Comparison of ENCODE assay signal across 12 cellular contexts in the genomic region with DNA sequence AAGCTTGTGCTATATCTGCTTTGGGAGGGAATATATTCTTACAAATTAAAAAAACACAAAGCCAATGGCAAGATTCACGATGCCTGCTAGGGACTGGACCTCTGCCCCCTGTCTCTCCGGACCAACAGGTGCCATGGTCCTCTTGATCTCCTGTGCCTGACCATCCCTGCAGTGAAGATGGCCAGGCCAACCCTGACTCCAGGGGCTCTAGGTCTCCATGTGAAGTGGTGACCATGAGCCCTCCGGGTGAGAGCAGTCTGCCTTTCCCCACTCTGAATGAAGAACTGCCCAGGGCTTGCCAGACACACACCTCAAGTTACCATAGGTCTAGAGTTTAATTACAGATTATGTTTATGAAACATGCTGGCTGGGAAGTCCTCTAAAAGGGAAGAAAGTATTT. TPM values are rescaled to one million over a fixed set of nuclear protein-coding genes. Genes with fewer than 3 reads are reported as not detected.
DNase-seq lines count a peak whose midpoint lies in the region; ATAC-seq and TF ChIP-seq lines count a peak whose summit lies in the region.
"Had no signal": no experiment of that assay in that cellular context is flagged by ENCODE, and none has a peak within 500 bp of the region (broad histone marks: within the 10 kb centered on the region; RNA-seq: fewer than 3 reads in every experiment).

No MANE protein-coding gene starts in this region.

- no peaks in the 10 kb centered on the region for H3K27me3 Mint-ChIP-seq in CD14-positive monocyte (ENCODE audit: low read depth in 3 of 3)
- no peaks in the 10 kb centered on the region for H3K27me3 Mint-ChIP-seq in natural killer cell treated with Interleukin-12 subunit alpha and Interleukin-12 subunit beta and Interleukin-15 and Interleukin-18, amount 100 ng/mL, for 72 hours

- H3K36me3 ChIP-seq in brain microvascular endothelial cell (replicated peaks), result no peaks in the 10 kb centered on the region

- H3K36me3 Mint-ChIP-seq in CD14-positive monocyte, result peaks cover 10 to 14% of the 10 kb centered on the region in 2 donors
- H3K36me3 Mint-ChIP-seq in natural killer cell treated with Interleukin-12 subunit alpha and Interleukin-12 subunit beta and Interleukin-15 and Interleukin-18, amount 100 ng/mL, for 72 hours, result peaks cover 10% of the 10 kb centered on the region

- peaks cover 86% of the 10 kb centered on the region for H3K4me1 Mint-ChIP-seq in CD14-positive monocyte
- peaks cover 55 to 80% of the 10 kb centered on the region in 2 donors for H3K4me1 Mint-ChIP-seq in natural killer cell treated with Interleukin-12 subunit alpha and Interleukin-12 subunit beta and Interleukin-15 and Interleukin-18, amount 100 ng/mL, for 72 hours (ENCODE audit: low read depth in 2 of 2)

- peak overlapping the region; percentile 97 for H3K4me3 ChIP-seq in Jurkat, Clone E6-1 (ENCODE audit: low read length)
- H3K4me3 ChIP-seq in brain microvascular endothelial cell (ENCODE audit: low read depth, low read length), result no peak overlapping the region
- H3K4me3 ChIP-seq: smooth muscle cell had no signal

- H3K9me3 Mint-ChIP-seq in CD14-positive monocyte, result peaks cover 0 to 5% (median 0%) of the 10 kb centered on the region in 7 donors
- no peaks in the 10 kb centered on the region for H3K9me3 Mint-ChIP-seq in natural killer cell treated with Interleukin-12 subunit alpha and Interleukin-12 subunit beta and Interleukin-15 and Interleukin-18, amount 100 ng/mL, for 72 hours

- no peak for TF ChIP-seq CTCF in CD14-positive monocyte (IDR thresholded peaks at IDR 0.05)
- no peak for TF ChIP-seq CTCF in brain microvascular endothelial cell (IDR thresholded peaks at IDR 0.05; ENCODE audit: low read depth, low read length, missing control alignments)

- intact Hi-C loops in CD14-positive monocyte (cut with micrococcal nuclease), result loop anchor here (2.0 to 10.0 kb wide), 6 partner anchors 21 to 1863 kb away; a partner anchor contains a TSS

- no peak for ATAC-seq in natural killer cell treated with Interleukin-12 subunit alpha and Interleukin-12 subunit beta and Interleukin-15 and Interleukin-18, amount 100 ng/mL, for 72 hours
- ATAC-seq: Panc1 had no signal

- in situ Hi-C loops in brain microvascular endothelial cell (cut with HindIII; ENCODE audit: low pct_ligation_motif_present, low sequenced_read_pairs), result no loop called here

- H3K27me3 ChIP-seq in brain microvascular endothelial cell (replicated peaks), result no peaks in the 10 kb centered on the region

- DNase-seq in CD14-positive monocyte (ENCODE audit: low spot score) (no peak), brain microvascular endothelial cell (no peak), Kasumi-1 (lab: John Stamatoyannopoulos, UW) (no peak), ecto neural progenitor cell (ENCODE audit: low spot score) (no peak), NCI-H69 (lab: John Stamatoyannopoulos, UW) (no peak), GM19240 (ENCODE audit: insufficient read length, low spot score) (no peak)
- no peak for DNase-seq in Jurkat, Clone E6-1 (ENCODE audit: low read depth, low spot score)
- no peak for DNase-seq in natural killer cell treated with Interleukin-12 subunit alpha and Interleukin-12 subunit beta and Interleukin-15 and Interleukin-18, amount 100 ng/mL, for 72 hours (ENCODE audit: low spot score)
- DNase-seq: NCI-H1105 treated with DMSO at 0.1 percent for 48 hours had no signal

- peak overlapping the region; percentile 95 to 99 for H3K4me3 Mint-ChIP-seq in CD14-positive monocyte
- peak overlapping the region; percentile 99 for H3K4me3 Mint-ChIP-seq in natural killer cell treated with Interleukin-12 subunit alpha and Interleukin-12 subunit beta and Interleukin-15 and Interleukin-18, amount 100 ng/mL, for 72 hours

- H3K27ac Mint-ChIP-seq in CD14-positive monocyte, result peak overlapping the region; percentile 95 to 99 (median 99)
- peak overlapping the region; percentile 97 to 99 for H3K27ac Mint-ChIP-seq in natural killer cell treated with Interleukin-12 subunit alpha and Interleukin-12 subunit beta and Interleukin-15 and Interleukin-18, amount 100 ng/mL, for 72 hours

- peak overlapping the region; percentile 69 for H3K27ac ChIP-seq in brain microvascular endothelial cell

RNA-seq across cellular contexts. Expression of a gene that starts 1.5 kb away (rescaled TPM):
- polyA plus RNA-seq in CD14-positive monocyte, result 1,000 to 10,000 TPM; 1,854 to 2,228 TPM
- polyA plus RNA-seq in Jurkat, Clone E6-1 (2012; ENCODE audit: insufficient read depth, insufficient read length), result 2,420 TPM
- total RNA-seq in natural killer cell treated with Interleukin-12 subunit alpha and Interleukin-12 subunit beta and Interleukin-15 and Interleukin-18, amount 100 ng/mL, for 72 hours, result 100 to 1,000 TPM; 412 to 543 TPM

RNA-seq across cellular contexts. Expression of a gene that starts 12.9 kb away (rescaled TPM):
- polyA plus RNA-seq in CD14-positive monocyte, result under 1 TPM in 1 of 2 donors, not detected in 1; 0.33 TPM
- not detected for polyA plus RNA-seq in Jurkat, Clone E6-1 (2012; ENCODE audit: insufficient read depth, insufficient read length)
- total RNA-seq in natural killer cell treated with Interleukin-12 subunit alpha and Interleukin-12 subunit beta and Interleukin-15 and Interleukin-18, amount 100 ng/mL, for 72 hours, result not detected
- total RNA-seq: dermis microvascular lymphatic vessel endothelial cell, smooth muscle cell had no signal
- polyA plus RNA-seq: smooth muscle cell had no signal

RNA-seq across cellular contexts. Expression of a gene that starts 21.6 kb away (rescaled TPM):
- 1 to 10 TPM; 2.5 TPM for polyA plus RNA-seq in CD14-positive monocyte
- polyA plus RNA-seq in Jurkat, Clone E6-1 (2012; ENCODE audit: insufficient read depth, insufficient read length), result 7.9 TPM
- 1 to 10 TPM; 3.2 to 3.7 TPM for total RNA-seq in natural killer cell treated with Interleukin-12 subunit alpha and Interleukin-12 subunit beta and Interleukin-15 and Interleukin-18, amount 100 ng/mL, for 72 hours
